ENCODE assay signal across 8 cellular contexts in the genomic region with DNA sequence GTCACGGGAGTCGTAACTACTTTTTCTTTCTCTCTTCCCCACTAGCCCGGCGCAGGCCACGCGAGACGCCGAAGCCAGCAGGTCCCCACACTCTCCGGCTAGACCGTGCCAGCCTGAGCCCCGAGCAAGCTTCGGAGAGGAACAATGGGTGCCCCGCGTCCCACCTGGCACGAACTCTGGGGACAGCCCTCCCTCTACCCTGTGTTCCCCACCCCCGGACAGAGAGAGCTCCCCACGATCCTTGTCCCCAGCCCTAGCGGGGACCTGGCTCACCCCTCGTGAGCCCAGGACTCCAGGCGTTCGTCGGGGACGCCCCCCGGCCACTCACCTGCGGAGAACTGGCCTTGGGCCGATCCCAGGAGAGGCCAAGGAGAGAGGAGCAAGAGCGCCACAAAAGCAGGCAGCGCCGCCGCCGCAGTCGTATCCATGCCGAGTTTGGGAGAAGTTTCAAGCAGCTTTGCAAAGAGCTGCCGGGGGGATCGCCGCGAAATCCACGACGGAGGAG. TPM values are rescaled to one million over a fixed set of nuclear protein-coding genes. Genes with fewer than 3 reads are reported as not detected.
A peak's percentile ranks its signal among the peaks of the same experiment; 100 is the strongest.
DNase-seq lines count a peak whose midpoint lies in the region; ATAC-seq and TF ChIP-seq lines count a peak whose summit lies in the region.

No MANE protein-coding gene starts in this region.

- peak; percentile 0 for ATAC-seq in GM18499 (IDR thresholded peaks at IDR 0.05; ENCODE audit: insufficient read depth, unreplicated experiment)

- H3K23ac ChIP-seq in trophoblast cell (ENCODE audit: low read length) = no peak overlapping the region

- no peaks in the 10 kb centered on the region for H3K27me3 ChIP-seq in trophoblast cell (ENCODE audit: insufficient read depth, low read length)
- H3K27me3 ChIP-seq in uterus = no peaks in the 10 kb centered on the region

- peaks cover 5% of the 10 kb centered on the region; the same call in 1 of the 2 replicates for H3K36me3 Mint-ChIP-seq in HFFc6 (ENCODE audit: low read depth)
- H3K36me3 Mint-ChIP-seq in glutamatergic neuron (ENCODE audit: unreplicated experiment) = no peaks in the 10 kb centered on the region

- peak overlapping the region; percentile 100 for H3K4me3 Mint-ChIP-seq in HFFc6
- peak overlapping the region; percentile 97 for H3K4me3 Mint-ChIP-seq in glutamatergic neuron (ENCODE audit: unreplicated experiment)

- H2BK120ac ChIP-seq in trophoblast cell (ENCODE audit: insufficient read depth, low read length, poor library complexity) = peak overlapping the region; percentile 94

- H3K4me2 ChIP-seq in trophoblast cell (ENCODE audit: low read length) = peak overlapping the region; percentile 97

- H3K27ac Mint-ChIP-seq in HFFc6 (peak overlapping the region; percentile 95), glutamatergic neuron (ENCODE audit: unreplicated experiment) (peak overlapping the region; percentile 91)

- H3K4me3 ChIP-seq in trophoblast cell (ENCODE audit: low read depth, low read length) = peak overlapping the region; percentile 93
- peak overlapping the region; percentile 68 to 84 for H3K4me3 ChIP-seq in uterus

- intact Hi-C loops in uterus (cut with DNase I; ENCODE audit: low total_unique reads) = no loop called here

- peak overlapping the region; percentile 93 for H4K12ac ChIP-seq in trophoblast cell (ENCODE audit: low read depth, low read length)

- H2AFZ ChIP-seq in trophoblast cell (ENCODE audit: insufficient read depth, low read length, poor library complexity) = peak overlapping the region; percentile 99

- H4K91ac ChIP-seq in trophoblast cell (ENCODE audit: low read depth, low read length) = peak overlapping the region; percentile 88

- H2AK5ac ChIP-seq in trophoblast cell (ENCODE audit: low read length) = no peak overlapping the region

- DNase-seq in HFFc6 (no peak), NCI-H524 (lab: John Stamatoyannopoulos, UW) (peak; percentile 81), glutamatergic neuron (no peak), trophoblast cell (peak in 1 of 2 donors; percentile 65), uterus (peak in 1 of 2 donors; percentile 62), A172 (ENCODE audit: low spot score) (no peak)
- DNase-seq in activated gamma-delta T cell treated with anti-CD3 and anti-CD28 coated beads, Interleukin-2, amount 50 U/mL, for 16 hours (ENCODE audit: low read depth) = peak; percentile 14

- H3K4me1 ChIP-seq in trophoblast cell (ENCODE audit: control insufficient read depth in 1 of 2, insufficient read depth in 2 of 2, low read length in 2 of 2) (peaks cover 3 to 7% of the 10 kb centered on the region in 2 experiments), uterus (peaks cover 0 to 3% of the 10 kb centered on the region in 2 donors)

- peaks cover 15% of the 10 kb centered on the region for H3K79me1 ChIP-seq in trophoblast cell (ENCODE audit: low read length)

- TF ChIP-seq CTCF in HFFc6 (IDR thresholded peaks at IDR 0.05) (no peak), glutamatergic neuron (IDR thresholded peaks at IDR 0.05; ENCODE audit: partially characterized antibody, unreplicated experiment) (no peak), uterus (IDR thresholded peaks at IDR 0.05) (no peak)

- no peaks in the 10 kb centered on the region for H3K27me3 Mint-ChIP-seq in HFFc6 (ENCODE audit: insufficient read depth)
- H3K27me3 Mint-ChIP-seq in glutamatergic neuron (ENCODE audit: unreplicated experiment) = peaks cover 8% of the 10 kb centered on the region

- H2BK5ac ChIP-seq in trophoblast cell (ENCODE audit: low read depth, low read length, poor library complexity) = peak overlapping the region; percentile 93

- H3K9me3 Mint-ChIP-seq in HFFc6 (no peaks in the 10 kb centered on the region), glutamatergic neuron (ENCODE audit: unreplicated experiment) (peaks cover 17% of the 10 kb centered on the region)

- peak overlapping the region; percentile 84 for H3K9ac ChIP-seq in trophoblast cell (ENCODE audit: low read length)

- peak overlapping the region; percentile 62 for H3K14ac ChIP-seq in trophoblast cell (ENCODE audit: low read length)

- H3K4ac ChIP-seq in trophoblast cell (ENCODE audit: low read depth, low read length) = peak overlapping the region; percentile 65

- peak overlapping the region; percentile 81 for H4K8ac ChIP-seq in trophoblast cell (ENCODE audit: low read depth, low read length)

- H2BK12ac ChIP-seq in trophoblast cell (ENCODE audit: low read length) = peak overlapping the region; percentile 71

- no peak for TF ChIP-seq POLR2A in uterus (IDR thresholded peaks at IDR 0.05)

- peak overlapping the region; percentile 89 for H3K18ac ChIP-seq in trophoblast cell (ENCODE audit: low read length)

- H3K27ac ChIP-seq in trophoblast cell (ENCODE audit: low read depth, low read length) (peak overlapping the region; percentile 84), uterus (peak overlapping the region; percentile 91 to 95)

- no CpG with 5 or more reads among the region's 39 CpGs for WGBS in trophoblast cell (ENCODE audit: extremely low coverage, insufficient coverage, insufficient read length)

- H3K4me1 Mint-ChIP-seq in HFFc6 (ENCODE audit: low read depth) = peaks cover 49% of the 10 kb centered on the region
- peaks cover 27% of the 10 kb centered on the region for H3K4me1 Mint-ChIP-seq in glutamatergic neuron (ENCODE audit: low read depth, unreplicated experiment)

- H3K36me3 ChIP-seq in trophoblast cell (ENCODE audit: control insufficient read depth in 1 of 2, insufficient read depth in 2 of 2, low read length in 2 of 2) = no peaks in the 10 kb centered on the region
- H3K36me3 ChIP-seq in uterus = no peaks in the 10 kb centered on the region

- peaks cover 13% of the 10 kb centered on the region for H3K79me2 ChIP-seq in trophoblast cell (ENCODE audit: control insufficient read depth, insufficient read depth, low read length, poor library complexity)

- H3K9me3 ChIP-seq in trophoblast cell (ENCODE audit: insufficient read depth, low read depth, low read length) = no peaks in the 10 kb centered on the region
- H3K9me3 ChIP-seq in uterus = no peaks in the 10 kb centered on the region

RNA-seq across cellular contexts. Expression of gene PTPRK, which starts 0.4 kb away (rescaled TPM):
- total RNA-seq in HFFc6 (2021; fragmentation: NEBNext Ultra II Directional; extraction: Animal tissue kit (Norgen Biotek cat#: 25700)) = 100 to 1,000 TPM in 3 of 6 experiments, 10 to 100 TPM in 3; 92.8 to 104 (median 97.3) TPM
- total RNA-seq in glutamatergic neuron (ENCODE audit: unreplicated experiment) (50.3 TPM), uterus (10 to 100 TPM; 20.0 to 64.2 (median 36.6) TPM)
- 15.0 and 15.3 TPM in 2 replicates for polyA plus RNA-seq in trophoblast cell (2013)
- 41.8 and 44.1 TPM in 2 replicates for total RNA-seq in A172 (2014; rRNA removed; shearing (Covaris generic))

Comparison
In these comparisons a context has a peak if more than half of its experiments do, and no peak if none do; other contexts are left out.
1. DNase-seq: peak in NCI-H524 (2 of 2) and activated gamma-delta T cell treated with anti-CD3 and anti-CD28 coated beads, Interleukin-2, amount 50 U/mL, for 16 hours (single experiment); none in HFFc6 (single experiment), glutamatergic neuron (single experiment) and A172 (single experiment).